ENCODE assay signal across 17 cellular contexts in genomic region chr1:29754608-29755375, GRCh38.
A peak's percentile ranks its signal among the peaks of the same experiment; 100 is the strongest.
DNase-seq lines count a peak whose midpoint lies in the region; ATAC-seq and TF ChIP-seq lines count a peak whose summit lies in the region.
"Had no signal": no experiment of that assay in that cellular context is flagged by ENCODE, and none has a peak within 500 bp of the region (broad histone marks: within the 10 kb centered on the region; RNA-seq: fewer than 3 reads in every experiment).

No MANE protein-coding gene starts in this region.

- CTCF ChIA-PET in activated naive CD4-positive, alpha-beta T cell treated with anti-CD3 and anti-CD28 coated beads for 36 hours (lab: Charles Lee) = no interaction called here

- no peak overlapping the region for H3K4me3 Mint-ChIP-seq in activated naive CD4-positive, alpha-beta T cell treated with anti-CD3 and anti-CD28 coated beads for 36 hours
- no peak overlapping the region for H3K4me3 Mint-ChIP-seq in chondrocyte (ENCODE audit: unreplicated experiment)
- H3K4me3 Mint-ChIP-seq in stimulated activated memory B cell treated with anti-CD40 and anti-IgM and Interleukin-4, amounts not matched to agents 10 μg/mL and 1 μg/mL and 100 μg/mL, for 72 hours = no peak overlapping the region
- H3K4me3 Mint-ChIP-seq: B cell; CD4-positive, alpha-beta T cell had no signal

- H3K36me3 Mint-ChIP-seq in activated naive CD4-positive, alpha-beta T cell treated with anti-CD3 and anti-CD28 coated beads for 36 hours (ENCODE audit: low read depth) = no peaks in the 10 kb centered on the region
- no peaks in the 10 kb centered on the region for H3K36me3 Mint-ChIP-seq in chondrocyte (ENCODE audit: low read depth)
- H3K36me3 Mint-ChIP-seq in stimulated activated memory B cell treated with anti-CD40 and anti-IgM and Interleukin-4, amounts not matched to agents 10 μg/mL and 1 μg/mL and 100 μg/mL, for 72 hours = no peaks in the 10 kb centered on the region

- no peaks in the 10 kb centered on the region for H3K9me3 Mint-ChIP-seq in activated naive CD4-positive, alpha-beta T cell treated with anti-CD3 and anti-CD28 coated beads for 36 hours
- H3K9me3 Mint-ChIP-seq in chondrocyte (ENCODE audit: low read depth) = no peaks in the 10 kb centered on the region
- H3K9me3 Mint-ChIP-seq in stimulated activated memory B cell treated with anti-CD40 and anti-IgM and Interleukin-4, amounts not matched to agents 10 μg/mL and 1 μg/mL and 100 μg/mL, for 72 hours = no peaks in the 10 kb centered on the region
- H3K9me3 Mint-ChIP-seq: CD4-positive, alpha-beta T cell had no signal

- ATAC-seq in sciatic nerve (no peak), GM18861 (IDR thresholded peaks at IDR 0.05; ENCODE audit: unreplicated experiment) (no peak)
- no peak for ATAC-seq in stimulated activated memory B cell treated with anti-CD40 and anti-IgM and Interleukin-4, amounts not matched to agents 10 μg/mL and 1 μg/mL and 100 μg/mL, for 72 hours

- DNase-seq in COR-L47 (lab: John Stamatoyannopoulos, UW) (peak; percentile 22), NCI-H69 (lab: John Stamatoyannopoulos, UW) (peak; percentile 84), islet precursor cell (peak; percentile 30), sciatic nerve (ENCODE audit: low spot score) (peak; percentile 22), chondrocyte (ENCODE audit: low spot score) (no peak)
- no peak for DNase-seq in activated naive CD4-positive, alpha-beta T cell treated with anti-CD3 and anti-CD28 coated beads for 36 hours
- DNase-seq: ACHN, KBM-7, NCI-H1048, NCI-H187, NCI-H446 treated with DMSO at 0.1 percent for 48 hours, NCI-H774, Right ventricle myocardium superior had no signal

- H3K4me1 Mint-ChIP-seq in activated naive CD4-positive, alpha-beta T cell treated with anti-CD3 and anti-CD28 coated beads for 36 hours (ENCODE audit: low read depth) = no peaks in the 10 kb centered on the region
- no peaks in the 10 kb centered on the region for H3K4me1 Mint-ChIP-seq in chondrocyte (ENCODE audit: low read depth)
- no peaks in the 10 kb centered on the region for H3K4me1 Mint-ChIP-seq in stimulated activated memory B cell treated with anti-CD40 and anti-IgM and Interleukin-4, amounts not matched to agents 10 μg/mL and 1 μg/mL and 100 μg/mL, for 72 hours
- H3K4me1 Mint-ChIP-seq: B cell had no signal

- TF ChIP-seq CTCF in chondrocyte (IDR thresholded peaks at IDR 0.05) = no peak

- H3K27me3 Mint-ChIP-seq in activated naive CD4-positive, alpha-beta T cell treated with anti-CD3 and anti-CD28 coated beads for 36 hours (ENCODE audit: low read depth) = peaks cover 5% of the 10 kb centered on the region
- peaks cover 39% of the 10 kb centered on the region for H3K27me3 Mint-ChIP-seq in chondrocyte (ENCODE audit: low read depth)
- H3K27me3 Mint-ChIP-seq in stimulated activated memory B cell treated with anti-CD40 and anti-IgM and Interleukin-4, amounts not matched to agents 10 μg/mL and 1 μg/mL and 100 μg/mL, for 72 hours = peaks cover 27% of the 10 kb centered on the region

- intact Hi-C loops in sciatic nerve (cut with DNase I) = no loop called here
- intact Hi-C loops in activated naive CD4-positive, alpha-beta T cell treated with anti-CD3 and anti-CD28 coated beads for 36 hours (cut with micrococcal nuclease) = no loop called here

- no peak overlapping the region for H3K27ac Mint-ChIP-seq in activated naive CD4-positive, alpha-beta T cell treated with anti-CD3 and anti-CD28 coated beads for 36 hours
- no peak overlapping the region for H3K27ac Mint-ChIP-seq in chondrocyte (ENCODE audit: unreplicated experiment)
- no peak overlapping the region for H3K27ac Mint-ChIP-seq in stimulated activated memory B cell treated with anti-CD40 and anti-IgM and Interleukin-4, amounts not matched to agents 10 μg/mL and 1 μg/mL and 100 μg/mL, for 72 hours
- H3K27ac Mint-ChIP-seq: B cell; CD4-positive, alpha-beta T cell had no signal

Comparison
In these comparisons a context has a peak if more than half of its experiments do, and no peak if none do; other contexts are left out.
1. DNase-seq: peak in COR-L47 (single experiment), NCI-H69 (single experiment), islet precursor cell (single experiment) and sciatic nerve (single experiment); none in activated naive CD4-positive, alpha-beta T cell treated with anti-CD3 and anti-CD28 coated beads for 36 hours (single experiment) and chondrocyte (single experiment).